8 cellular contexts compared by ENCODE assay signal in genomic region chr6:142927274-142927586, GRCh38. TPM values are rescaled to one million over a fixed set of nuclear protein-coding genes. Genes with fewer than 3 reads are reported as not detected.
DNase-seq lines count a peak whose midpoint lies in the region; ATAC-seq and TF ChIP-seq lines count a peak whose summit lies in the region.

No MANE protein-coding gene starts in this region.

- H2BK120ac ChIP-seq in mesenchymal stem cell (ENCODE audit: low read depth, low read length): no peak overlapping the region

- peaks cover 7 to 47% (median 32%) of the 10 kb centered on the region in 12 donors for H3K4me1 ChIP-seq in heart left ventricle
- H3K4me1 ChIP-seq in breast epithelium: no peaks in the 10 kb centered on the region
- no peaks in the 10 kb centered on the region for H3K4me1 ChIP-seq in mesenchymal stem cell (ENCODE audit: control insufficient read depth, insufficient read depth, low read depth, low read length)
- H3K4me1 ChIP-seq in upper lobe of right lung: peaks cover 11% of the 10 kb centered on the region

- H3K27ac ChIP-seq in heart left ventricle (peak overlapping the region; percentile 92 to 98 (median 96)), breast epithelium (peak overlapping the region; percentile 90 to 91), mesenchymal stem cell (ENCODE audit: low read length, poor library complexity, severe bottlenecking) (peak overlapping the region; percentile 87), upper lobe of right lung (peak overlapping the region; percentile 90)

- H3K27me3 ChIP-seq in heart left ventricle: no peaks in the 10 kb centered on the region
- no peaks in the 10 kb centered on the region for H3K27me3 ChIP-seq in breast epithelium
- H3K27me3 ChIP-seq in mesenchymal stem cell (ENCODE audit: control insufficient read depth in 1 of 2, insufficient read depth in 1 of 2, low read length in 2 of 2): no peaks in the 10 kb centered on the region
- H3K27me3 ChIP-seq in upper lobe of right lung: no peaks in the 10 kb centered on the region

- H2AFZ ChIP-seq in mesenchymal stem cell (ENCODE audit: low read depth, low read length): no peak overlapping the region

- H3K79me1 ChIP-seq in mesenchymal stem cell (replicated peaks; ENCODE audit: low read length, poor library complexity, severe bottlenecking): peaks cover 10% of the 10 kb centered on the region

- H3K4me2 ChIP-seq in mesenchymal stem cell (ENCODE audit: low read length, poor library complexity, severe bottlenecking): peak overlapping the region; percentile 86

- H4K8ac ChIP-seq in mesenchymal stem cell (ENCODE audit: low read length): peak overlapping the region; percentile 98

- TF ChIP-seq POLR2A in heart left ventricle (IDR thresholded peaks at IDR 0.05) (no peak), breast epithelium (IDR thresholded peaks at IDR 0.05) (no peak)

- H3K18ac ChIP-seq in mesenchymal stem cell (ENCODE audit: low read depth in 1 of 2, low read length in 2 of 2): peak overlapping the region; percentile 92 to 96

- H2BK15ac ChIP-seq in mesenchymal stem cell (ENCODE audit: low read depth, poor library complexity, severe bottlenecking): peak overlapping the region; percentile 48

- DNase-seq in heart left ventricle (no peak), left ventricle myocardium superior (no peak), breast epithelium (ENCODE audit: low spot score in 2 of 2) (no peak), mesenchymal stem cell (no peak), upper lobe of right lung (no peak), ureter (ENCODE audit: low spot score) (no peak), middle frontal gyrus (ENCODE audit: extremely low spot score, low spot score) (no peak)
- DNase-seq in stimulated activated CD4-positive, alpha-beta T cell treated with anti-CD3 and anti-CD28 coated beads, Interleukin-4, amount 100 ng/mL, for 4 hours: no peak

- peak overlapping the region; percentile 99 for H4K91ac ChIP-seq in mesenchymal stem cell (ENCODE audit: low read length)

- H2BK12ac ChIP-seq in mesenchymal stem cell (ENCODE audit: low read length in 2 of 2): peak overlapping the region in 1 of 2 experiments; percentile 98

- H3K9me3 ChIP-seq in heart left ventricle: no peaks in the 10 kb centered on the region
- H3K9me3 ChIP-seq in breast epithelium: no peaks in the 10 kb centered on the region
- H3K9me3 ChIP-seq in mesenchymal stem cell (ENCODE audit: control insufficient read depth, low read length): no peaks in the 10 kb centered on the region
- H3K9me3 ChIP-seq in upper lobe of right lung: no peaks in the 10 kb centered on the region

- H3K9ac ChIP-seq in mesenchymal stem cell (ENCODE audit: low read length): peak overlapping the region; percentile 95

- ATAC-seq in heart left ventricle: peak in 1 of 4 donors; percentile 20
- no peak for ATAC-seq in left ventricle myocardium superior
- no peak for ATAC-seq in upper lobe of right lung

- H3K36me3 ChIP-seq in heart left ventricle (no peaks in the 10 kb centered on the region), breast epithelium (no peaks in the 10 kb centered on the region), mesenchymal stem cell (ENCODE audit: control insufficient read depth in 1 of 2, insufficient read depth in 2 of 2, low read depth in 1 of 2, low read length in 2 of 2) (no peaks in the 10 kb centered on the region), upper lobe of right lung (no peaks in the 10 kb centered on the region)

- TF ChIP-seq CTCF in heart left ventricle (IDR thresholded peaks at IDR 0.05) (no peak), breast epithelium (IDR thresholded peaks at IDR 0.05) (no peak), upper lobe of right lung (IDR thresholded peaks at IDR 0.05) (no peak)

- no peak overlapping the region for H3K23ac ChIP-seq in mesenchymal stem cell (ENCODE audit: low read length in 2 of 2)

- H3K14ac ChIP-seq in mesenchymal stem cell (ENCODE audit: low read length in 2 of 2): no peak overlapping the region

- 0 to 1% (median 1%) methylated on average over 7 of the region's 7 CpGs for WGBS in heart left ventricle, 4 donors
- 3% methylated on average over 6 of the region's 7 CpGs for WGBS in mesenchymal stem cell

- H3K4me3 ChIP-seq in heart left ventricle (peak overlapping the region; percentile 49 to 87 (median 68)), breast epithelium (peak overlapping the region; percentile 61 to 83 (median 61)), mesenchymal stem cell (ENCODE audit: insufficient read depth in 1 of 2, low read depth in 1 of 2, low read length in 2 of 2) (peak overlapping the region; percentile 63 to 83), upper lobe of right lung (peak overlapping the region; percentile 68)

- H2BK5ac ChIP-seq in mesenchymal stem cell (ENCODE audit: low read depth, low read length, poor library complexity, severe bottlenecking): no peak overlapping the region

- intact Hi-C loops in heart left ventricle (cut with DNase I): loop anchor here in 8 of 10 donors (1.0 to 5.0 kb wide), 6 partner anchors 16 to 90 kb away; partner anchors contain the start of gene HIVEP2 (in 1 of the 8)
- intact Hi-C loops in left ventricle myocardium superior (cut with micrococcal nuclease): no loop called here
- intact Hi-C loops in breast epithelium (cut with DNase I; ENCODE audit: low total_unique reads): no loop called here
- intact Hi-C loops in upper lobe of right lung (cut with DNase I): no loop called here

- peak overlapping the region in 1 of 2 experiments; percentile 41 for H3K4ac ChIP-seq in mesenchymal stem cell (ENCODE audit: low read depth in 1 of 2, low read length in 2 of 2)

- H2AK5ac ChIP-seq in mesenchymal stem cell (ENCODE audit: low read length, severe bottlenecking): no peak overlapping the region

RNA-seq across cellular contexts. Expression of gene HIVEP2, which starts 17.7 kb away (rescaled TPM):
- total RNA-seq in heart left ventricle (10 to 100 TPM; 11.6 to 31.2 (median 20.6) TPM), left ventricle myocardium superior (14.4 TPM), breast epithelium (10 to 100 TPM; 20.6 to 25.0 (median 23.9) TPM), upper lobe of right lung (18.6 TPM), ureter (29.0 TPM)
- polyA plus RNA-seq in heart left ventricle: 1 to 10 TPM; 2.7 to 6.3 TPM
- polyA plus RNA-seq in mesenchymal stem cell (2013, experiment 1 of 2): 8.5 TPM
- 8.1 TPM for polyA plus RNA-seq in mesenchymal stem cell (2013, experiment 2 of 2)

Comparison
In these comparisons a context has a peak if more than half of its experiments do, and no peak if none do; other contexts are left out.
1. intact Hi-C loops: an anchor here in heart left ventricle (1.0 to 5.0 kb wide); none called in left ventricle myocardium superior, breast epithelium and upper lobe of right lung.